ENCODE assay signal across 1 cellular context in the genomic region with DNA sequence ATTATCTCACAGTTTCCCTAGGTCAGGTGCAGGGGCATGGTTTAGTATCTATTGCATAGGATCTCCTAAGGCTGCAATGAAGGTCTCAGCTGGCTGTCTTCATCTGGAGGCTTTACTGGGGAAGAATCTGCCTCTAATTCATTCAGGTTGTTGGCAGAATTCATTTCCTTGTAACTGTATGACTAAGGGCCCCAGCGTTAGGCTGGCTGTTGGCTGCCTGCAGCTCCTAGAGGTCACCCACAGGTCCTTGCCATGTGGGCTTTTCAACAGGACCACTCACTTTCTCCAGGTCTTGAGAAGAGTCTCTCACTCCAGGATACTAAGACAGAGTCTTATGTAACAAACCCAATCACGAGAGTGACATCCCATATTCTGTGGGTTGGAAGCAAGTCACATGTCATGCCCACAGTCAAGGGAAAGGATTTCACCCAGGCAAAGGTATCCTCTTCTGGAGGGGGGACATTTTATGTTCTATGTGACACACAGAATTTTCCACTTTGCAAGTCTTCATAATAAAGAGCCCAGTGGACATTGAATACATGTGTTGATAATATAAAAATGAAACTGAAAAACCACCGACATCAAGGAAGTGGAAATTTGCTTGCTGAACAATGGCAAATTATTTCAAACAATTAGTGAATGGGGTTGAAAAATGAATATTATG.
TF ChIP-seq lines count a peak whose summit lies in the region.

No MANE protein-coding gene starts in this region.

TF ChIP-seq in GM12878, 131 proteins besides CTCF, POLR2A, EP300 and RAD21:
- no peak for TF ChIP-seq BRCA1 (IDR thresholded peaks at IDR 0.05; ENCODE audit: low read depth, low read length)
- peak in 1 of 2 experiments; percentile 5; a peak in 1 of 4 replicates for TF ChIP-seq BHLHE40 (IDR thresholded peaks at IDR 0.05; ENCODE audit: borderline replicate concordance in 1 of 2, low read depth in 2 of 2, low read length in 1 of 2)
- no peak for TF ChIP-seq SIX5 (IDR thresholded peaks at IDR 0.05; ENCODE audit: low read depth, low read length, severe bottlenecking)
- TF ChIP-seq ZNF24 (IDR thresholded peaks at IDR 0.05): no peak
- TF ChIP-seq ZNF384 (IDR thresholded peaks at IDR 0.05; ENCODE audit: borderline replicate concordance, low read depth, low read length): no peak
- TF ChIP-seq, protein P1, sequence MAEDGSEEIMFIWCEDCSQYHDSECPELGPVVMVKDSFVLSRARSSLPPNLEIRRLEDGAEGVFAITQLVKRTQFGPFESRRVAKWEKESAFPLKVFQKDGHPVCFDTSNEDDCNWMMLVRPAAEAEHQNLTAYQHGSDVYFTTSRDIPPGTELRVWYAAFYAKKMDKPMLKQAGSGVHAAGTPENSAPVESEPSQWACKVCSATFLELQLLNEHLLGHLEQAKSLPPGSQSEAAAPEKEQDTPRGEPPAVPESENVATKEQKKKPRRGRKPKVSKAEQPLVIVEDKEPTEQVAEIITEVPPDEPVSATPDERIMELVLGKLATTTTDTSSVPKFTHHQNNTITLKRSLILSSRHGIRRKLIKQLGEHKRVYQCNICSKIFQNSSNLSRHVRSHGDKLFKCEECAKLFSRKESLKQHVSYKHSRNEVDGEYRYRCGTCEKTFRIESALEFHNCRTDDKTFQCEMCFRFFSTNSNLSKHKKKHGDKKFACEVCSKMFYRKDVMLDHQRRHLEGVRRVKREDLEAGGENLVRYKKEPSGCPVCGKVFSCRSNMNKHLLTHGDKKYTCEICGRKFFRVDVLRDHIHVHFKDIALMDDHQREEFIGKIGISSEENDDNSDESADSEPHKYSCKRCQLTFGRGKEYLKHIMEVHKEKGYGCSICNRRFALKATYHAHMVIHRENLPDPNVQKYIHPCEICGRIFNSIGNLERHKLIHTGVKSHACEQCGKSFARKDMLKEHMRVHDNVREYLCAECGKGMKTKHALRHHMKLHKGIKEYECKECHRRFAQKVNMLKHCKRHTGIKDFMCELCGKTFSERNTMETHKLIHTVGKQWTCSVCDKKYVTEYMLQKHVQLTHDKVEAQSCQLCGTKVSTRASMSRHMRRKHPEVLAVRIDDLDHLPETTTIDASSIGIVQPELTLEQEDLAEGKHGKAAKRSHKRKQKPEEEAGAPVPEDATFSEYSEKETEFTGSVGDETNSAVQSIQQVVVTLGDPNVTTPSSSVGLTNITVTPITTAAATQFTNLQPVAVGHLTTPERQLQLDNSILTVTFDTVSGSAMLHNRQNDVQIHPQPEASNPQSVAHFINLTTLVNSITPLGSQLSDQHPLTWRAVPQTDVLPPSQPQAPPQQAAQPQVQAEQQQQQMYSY (CRISPR knock-in tag; IDR thresholded peaks at IDR 0.05): no peak
- no peak for TF ChIP-seq CHD2 (IDR thresholded peaks at IDR 0.05; ENCODE audit: borderline replicate concordance, low read depth, low read length)
- TF ChIP-seq MYB (IDR thresholded peaks at IDR 0.05; ENCODE audit: borderline replicate concordance, low read depth, low read length): no peak
- TF ChIP-seq NFIC (IDR thresholded peaks at IDR 0.05; ENCODE audit: low read depth, low read length): no peak
- TF ChIP-seq EZH2 (IDR thresholded peaks at IDR 0.05; ENCODE audit: borderline replicate concordance, control insufficient read depth, low read depth, low read length): no peak
- TF ChIP-seq, protein P2, sequence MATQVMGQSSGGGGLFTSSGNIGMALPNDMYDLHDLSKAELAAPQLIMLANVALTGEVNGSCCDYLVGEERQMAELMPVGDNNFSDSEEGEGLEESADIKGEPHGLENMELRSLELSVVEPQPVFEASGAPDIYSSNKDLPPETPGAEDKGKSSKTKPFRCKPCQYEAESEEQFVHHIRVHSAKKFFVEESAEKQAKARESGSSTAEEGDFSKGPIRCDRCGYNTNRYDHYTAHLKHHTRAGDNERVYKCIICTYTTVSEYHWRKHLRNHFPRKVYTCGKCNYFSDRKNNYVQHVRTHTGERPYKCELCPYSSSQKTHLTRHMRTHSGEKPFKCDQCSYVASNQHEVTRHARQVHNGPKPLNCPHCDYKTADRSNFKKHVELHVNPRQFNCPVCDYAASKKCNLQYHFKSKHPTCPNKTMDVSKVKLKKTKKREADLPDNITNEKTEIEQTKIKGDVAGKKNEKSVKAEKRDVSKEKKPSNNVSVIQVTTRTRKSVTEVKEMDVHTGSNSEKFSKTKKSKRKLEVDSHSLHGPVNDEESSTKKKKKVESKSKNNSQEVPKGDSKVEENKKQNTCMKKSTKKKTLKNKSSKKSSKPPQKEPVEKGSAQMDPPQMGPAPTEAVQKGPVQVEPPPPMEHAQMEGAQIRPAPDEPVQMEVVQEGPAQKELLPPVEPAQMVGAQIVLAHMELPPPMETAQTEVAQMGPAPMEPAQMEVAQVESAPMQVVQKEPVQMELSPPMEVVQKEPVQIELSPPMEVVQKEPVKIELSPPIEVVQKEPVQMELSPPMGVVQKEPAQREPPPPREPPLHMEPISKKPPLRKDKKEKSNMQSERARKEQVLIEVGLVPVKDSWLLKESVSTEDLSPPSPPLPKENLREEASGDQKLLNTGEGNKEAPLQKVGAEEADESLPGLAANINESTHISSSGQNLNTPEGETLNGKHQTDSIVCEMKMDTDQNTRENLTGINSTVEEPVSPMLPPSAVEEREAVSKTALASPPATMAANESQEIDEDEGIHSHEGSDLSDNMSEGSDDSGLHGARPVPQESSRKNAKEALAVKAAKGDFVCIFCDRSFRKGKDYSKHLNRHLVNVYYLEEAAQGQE (IDR thresholded peaks at IDR 0.05; ENCODE audit: low read depth, low read length): no peak
- TF ChIP-seq IRF4 (IDR thresholded peaks at IDR 0.05; ENCODE audit: low read depth, low read length): 0 out of 2 replicates have a peak, but pooled peaks have one; percentile 11
- TF ChIP-seq IKZF1 (conservative IDR thresholded peaks at IDR 0.05): 0 out of 2 replicates have a peak, but pooled peaks have one; percentile 15
- TF ChIP-seq HCFC1 (IDR thresholded peaks at IDR 0.05; ENCODE audit: low read length): no peak
- TF ChIP-seq WRNIP1 (IDR thresholded peaks at IDR 0.05; ENCODE audit: borderline replicate concordance, low read depth, low read length): no peak
- no peak for TF ChIP-seq YY1 (IDR thresholded peaks at IDR 0.05; ENCODE audit: low read depth, low read length)
- no peak for TF ChIP-seq EED (IDR thresholded peaks at IDR 0.05; ENCODE audit: low read depth)
- TF ChIP-seq MTA2 (IDR thresholded peaks at IDR 0.05; ENCODE audit: low read depth): 0 out of 2 replicates have a peak, but pooled peaks have one; percentile 13
